8 cellular contexts compared by ENCODE assay signal in genomic region chr17:76382305-76382802, GRCh38. TPM values are rescaled to one million over a fixed set of nuclear protein-coding genes. Genes with fewer than 3 reads are reported as not detected.
DNase-seq lines count a peak whose midpoint lies in the region; ATAC-seq and TF ChIP-seq lines count a peak whose summit lies in the region.

No MANE protein-coding gene starts in this region.

- H3K9me2 ChIP-seq in neural cell (ENCODE audit: insufficient read depth, low read length): no peaks in the 10 kb centered on the region

- H3K4me3 ChIP-seq in epithelial cell of proximal tubule (ENCODE audit: low read depth, low read length) (peak overlapping the region; percentile 64), neural cell (ENCODE audit: low read length) (peak overlapping the region; percentile 73)

- no peaks in the 10 kb centered on the region for H3F3A ChIP-seq in neural cell (ENCODE audit: insufficient read depth, low read length, poor library complexity, severe bottlenecking)

- no peak for ATAC-seq in T-helper 17 cell

- H3K27me3 Mint-ChIP-seq in T-helper 17 cell: no peaks in the 10 kb centered on the region

- peak overlapping the region; percentile 94 for H3K4me3 Mint-ChIP-seq in T-helper 17 cell

- no peak for TF ChIP-seq EP300 in neural cell (conservative IDR thresholded peaks at IDR 0.05; ENCODE audit: poor library complexity, severe bottlenecking)

- TF ChIP-seq RAD21 in neural cell (conservative IDR thresholded peaks at IDR 0.05): no peak

- no peaks in the 10 kb centered on the region for H3K36me3 ChIP-seq in neural cell (ENCODE audit: insufficient read depth, low read length)

- peaks cover 40% of the 10 kb centered on the region for H3K27me3 ChIP-seq in neural cell (ENCODE audit: insufficient read depth, low read depth, low read length)

- H4K20me1 ChIP-seq in neural cell (ENCODE audit: insufficient read depth): no peaks in the 10 kb centered on the region

- H2AFZ ChIP-seq in neural cell (ENCODE audit: low read depth, low read length): no peak overlapping the region

- H3K27ac ChIP-seq in neural cell (ENCODE audit: low read length): no peak overlapping the region

- TF ChIP-seq CTCF in epithelial cell of proximal tubule (conservative IDR thresholded peaks at IDR 0.05; ENCODE audit: low read depth, low read length): no peak
- TF ChIP-seq CTCF in neural cell (IDR thresholded peaks at IDR 0.05; ENCODE audit: poor library complexity, severe bottlenecking): no peak

- H3K27ac Mint-ChIP-seq in T-helper 17 cell: no peak overlapping the region

- DNase-seq in COLO829 (ENCODE audit: low spot score): peak; percentile 52
- DNase-seq in T-helper 17 cell: no peak
- DNase-seq in epithelial cell of proximal tubule (ENCODE audit: low read depth): no peak
- DNase-seq in mucosa of gallbladder (ENCODE audit: low spot score): no peak
- no peak for DNase-seq in DMS153 (lab: John Stamatoyannopoulos, UW)
- DNase-seq in NCI-H345 treated with DMSO at 0.1 percent for 48 hours (lab: John Stamatoyannopoulos, UW; ENCODE audit: unreplicated experiment): no peak
- no peak for DNase-seq in GF-D8 (lab: John Stamatoyannopoulos, UW)

- H3K79me2 ChIP-seq in neural cell (replicated peaks; ENCODE audit: insufficient read depth, low read length): no peaks in the 10 kb centered on the region

- no peaks in the 10 kb centered on the region for H3K36me3 Mint-ChIP-seq in T-helper 17 cell (ENCODE audit: low read depth)

- H3K9me3 ChIP-seq in T-helper 17 cell (ENCODE audit: control insufficient read depth, low read length, poor library complexity, severe bottlenecking) (no peaks in the 10 kb centered on the region), neural cell (ENCODE audit: low read length) (no peaks in the 10 kb centered on the region)

- H3K9ac ChIP-seq in neural cell (ENCODE audit: low read length): no peak overlapping the region

- H3K4me2 ChIP-seq in neural cell (ENCODE audit: low read length): no peak overlapping the region

- H3K4me1 Mint-ChIP-seq in T-helper 17 cell: peaks cover 9% of the 10 kb centered on the region

TF ChIP-seq in neural cell, 6 proteins besides CTCF, POLR2A, EP300 and RAD21:
- TF ChIP-seq SMC3 (conservative IDR thresholded peaks at IDR 0.05; ENCODE audit: poor library complexity) (no peak), EZH2 (IDR thresholded peaks at IDR 0.05; ENCODE audit: borderline replicate concordance, insufficient read depth, low read length, poor library complexity, severe bottlenecking) (no peak), REST (IDR thresholded peaks at IDR 0.05; ENCODE audit: borderline replicate concordance) (no peak), POLR2AphosphoS5 (IDR thresholded peaks at IDR 0.05) (no peak), TAF1 (IDR thresholded peaks at IDR 0.05; ENCODE audit: low read depth) (no peak), MXI1 (conservative IDR thresholded peaks at IDR 0.05; ENCODE audit: poor library complexity, severe bottlenecking) (no peak)

RNA-seq across cellular contexts. Expression of gene SPHK1, which starts 2.1 kb away (rescaled TPM):
- 1 to 10 TPM; 2.4 to 6.0 TPM for total RNA-seq in T-helper 17 cell
- 54.5 and 81.2 TPM in 2 replicates for total RNA-seq in epithelial cell of proximal tubule
- polyA plus RNA-seq in neural cell: 2.4 and 2.7 TPM in 2 replicates
- 1.9 and 2.1 TPM in 2 replicates for polyA minus RNA-seq in neural cell
- 4.0 TPM for total RNA-seq in mucosa of gallbladder

RNA-seq across cellular contexts. Expression of gene PRPSAP1, which starts 28.6 kb away (rescaled TPM):
- total RNA-seq in T-helper 17 cell: 10 to 100 TPM; 19.4 to 22.1 TPM
- total RNA-seq in epithelial cell of proximal tubule: 57.5 and 63.4 TPM in 2 replicates
- polyA plus RNA-seq in neural cell: 73.8 and 88.0 TPM in 2 replicates
- polyA minus RNA-seq in neural cell: 79.0 and 82.5 TPM in 2 replicates
- 52.2 TPM for total RNA-seq in mucosa of gallbladder
